Comparison of ENCODE assay signal across 30 cellular contexts in the genomic region with DNA sequence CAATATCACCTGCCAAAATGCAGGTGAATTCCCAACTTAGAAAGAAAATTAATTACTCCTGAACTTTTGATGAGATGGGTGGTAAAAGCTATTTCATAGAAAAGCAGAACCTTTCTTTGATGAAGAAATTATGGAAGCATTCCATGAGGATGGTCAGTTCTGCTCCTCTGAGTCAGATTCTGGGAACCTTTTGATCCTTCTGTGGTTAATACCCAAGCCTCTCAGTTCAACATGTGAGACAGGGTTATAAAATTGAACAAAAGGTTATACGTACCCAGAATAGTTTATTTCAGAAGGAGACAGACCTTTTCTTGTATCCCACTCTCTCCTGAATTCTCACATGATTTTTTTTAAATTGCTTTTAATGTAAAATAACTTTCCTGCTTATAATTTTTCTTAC.
"Had no signal": no experiment of that assay in that cellular context is flagged by ENCODE, and none has a peak within 500 bp of the region (broad histone marks: within the 10 kb centered on the region; RNA-seq: fewer than 3 reads in every experiment).

No MANE protein-coding gene starts in this region.

- H3K9me3 Mint-ChIP-seq: activated CD4-positive, alpha-beta T cell treated with anti-CD3 and anti-CD28 coated beads, Interleukin-2, amount 10 ng/mL, durations not matched to agents 24 days and 14 days; brain had no signal

- H3K4me3 ChIP-seq: ascending aorta, cardiac muscle cell, SJCRH30 had no signal

- H3K4me1 ChIP-seq: ascending aorta, SJCRH30 had no signal

- DNase-seq: activated B cell treated with CpG ODN at 0.5 μM for 24 hours; activated CD4-positive, alpha-beta T cell treated with anti-CD3 and anti-CD28 coated beads for 1 hour; activated CD4-positive, alpha-beta T cell treated with anti-CD3 and anti-CD28 coated beads, Interleukin-2, amount 10 ng/mL, durations not matched to agents 24 days and 14 days; activated CD4-positive, alpha-beta T cell treated with anti-CD3 and anti-CD28 coated beads, Interleukin-2, amount 50 U/mL, for 48 hours; activated CD8-positive, alpha-beta memory T cell treated with anti-CD3 and anti-CD28 coated beads, Interleukin-2, amount 10 ng/mL, durations not matched to agents 7 days and 5 days; activated effector memory CD4-positive, alpha-beta T cell treated with Interleukin-2 at 50 U/mL for 16 hours; activated naive CD4-positive, alpha-beta T cell; activated naive CD8-positive, alpha-beta T cell treated with anti-CD3 and anti-CD28 coated beads, Interleukin-2, amount 50 U/mL, for 24 hours; activated T-cell treated with anti-CD3 and anti-CD28 coated beads, Interleukin-2, amount 50 U/mL, for 24 hours; amniotic stem cell; NCI-H1417; NCI-H1930; NCI-H2171; NCI-H2227 treated with DMSO at 0.1 percent for 48 hours; NCI-H446 treated with DMSO at 0.1 percent for 48 hours; NCI-H526; NCI-H82; Right ventricle myocardium superior; RPMI8226; SJCRH30; SW 1271; T-helper 9 cell had no signal

- H3K36me3 Mint-ChIP-seq: activated CD8-positive, alpha-beta memory T cell treated with anti-CD3 and anti-CD28 coated beads, Interleukin-2, amount 10 ng/mL, durations not matched to agents 7 days and 5 days; brain had no signal

- H3K4me3 Mint-ChIP-seq: activated B cell treated with CpG ODN at 0.5 μM for 24 hours; activated CD4-positive, alpha-beta T cell treated with anti-CD3 and anti-CD28 coated beads, Interleukin-2, amount 10 ng/mL, durations not matched to agents 24 days and 14 days; activated CD8-positive, alpha-beta memory T cell treated with anti-CD3 and anti-CD28 coated beads, Interleukin-2, amount 10 ng/mL, durations not matched to agents 7 days and 5 days; activated naive CD8-positive, alpha-beta T cell treated with anti-CD3 and anti-CD28 coated beads, Interleukin-2, amount 50 U/mL, for 24 hours; activated T-cell treated with anti-CD3 and anti-CD28 coated beads, Interleukin-2, amount 50 U/mL, for 24 hours; activated T-helper 1 cell treated with anti-CD3 and anti-CD28 coated beads, Interleukin-12 subunit alpha, Interleukin-12 subunit beta, Interleukin-2, Interleukin-4 antibody, amounts not matched to agents 30 ng/mL and 10 ng/mL and 1 ng/mL, durations not matched to agents 14 hours and 24 hours and 36 hours; brain; T-helper 1 cell treated with Interleukin-12 subunit alpha and Interleukin-12 subunit beta and Interleukin-4 antibody, amounts not matched to agents 30 μg/mL and 1 μg/mL, for 36 hours had no signal

- H3K36me3 ChIP-seq: ascending aorta, cardiac muscle cell, SJCRH30 had no signal

- H3K4me1 Mint-ChIP-seq: activated B cell treated with CpG ODN at 0.5 μM for 24 hours; activated CD4-positive, alpha-beta T cell treated with anti-CD3 and anti-CD28 coated beads, Interleukin-2, amount 10 ng/mL, durations not matched to agents 24 days and 14 days; activated CD8-positive, alpha-beta memory T cell treated with anti-CD3 and anti-CD28 coated beads, Interleukin-2, amount 10 ng/mL, durations not matched to agents 7 days and 5 days; activated naive CD8-positive, alpha-beta T cell treated with anti-CD3 and anti-CD28 coated beads, Interleukin-2, amount 50 U/mL, for 24 hours; brain had no signal

- H3K27me3 ChIP-seq: ascending aorta, cardiac muscle cell, SJCRH30 had no signal

- H3K27me3 Mint-ChIP-seq: activated B cell treated with CpG ODN at 0.5 μM for 24 hours; activated CD4-positive, alpha-beta T cell treated with anti-CD3 and anti-CD28 coated beads, Interleukin-2, amount 10 ng/mL, durations not matched to agents 24 days and 14 days; activated CD8-positive, alpha-beta memory T cell treated with anti-CD3 and anti-CD28 coated beads, Interleukin-2, amount 10 ng/mL, durations not matched to agents 7 days and 5 days; activated naive CD8-positive, alpha-beta T cell treated with anti-CD3 and anti-CD28 coated beads, Interleukin-2, amount 50 U/mL, for 24 hours; activated T-cell treated with anti-CD3 and anti-CD28 coated beads, Interleukin-2, amount 50 U/mL, for 24 hours had no signal

- H3K27ac Mint-ChIP-seq: activated B cell treated with CpG ODN at 0.5 μM for 24 hours; activated CD4-positive, alpha-beta T cell treated with anti-CD3 and anti-CD28 coated beads, Interleukin-2, amount 10 ng/mL, durations not matched to agents 24 days and 14 days; activated CD8-positive, alpha-beta memory T cell treated with anti-CD3 and anti-CD28 coated beads, Interleukin-2, amount 10 ng/mL, durations not matched to agents 7 days and 5 days; activated naive CD4-positive, alpha-beta T cell treated with anti-CD3 and anti-CD28 coated beads, Interleukin-2, amount 50 U/mL, for 72 hours; activated naive CD8-positive, alpha-beta T cell treated with anti-CD3 and anti-CD28 coated beads, Interleukin-2, amount 50 U/mL, for 24 hours; activated T-cell treated with anti-CD3 and anti-CD28 coated beads, Interleukin-2, amount 50 U/mL, for 24 hours; activated T-helper 1 cell treated with anti-CD3 and anti-CD28 coated beads, Interleukin-12 subunit alpha, Interleukin-12 subunit beta, Interleukin-2, Interleukin-4 antibody, amounts not matched to agents 30 ng/mL and 10 ng/mL and 1 ng/mL, durations not matched to agents 14 hours and 24 hours and 36 hours; brain; T-helper 1 cell treated with Interleukin-12 subunit alpha and Interleukin-12 subunit beta and Interleukin-4 antibody, amounts not matched to agents 30 μg/mL and 1 μg/mL, for 36 hours had no signal

- ATAC-seq: activated CD8-positive, alpha-beta memory T cell treated with anti-CD3 and anti-CD28 coated beads, Interleukin-2, amount 10 ng/mL, durations not matched to agents 7 days and 5 days; activated naive CD4-positive, alpha-beta T cell treated with anti-CD3 and anti-CD28 coated beads, Interleukin-2, amount 50 U/mL, for 72 hours; activated naive CD8-positive, alpha-beta T cell treated with anti-CD3 and anti-CD28 coated beads, Interleukin-2, amount 50 U/mL, for 24 hours; Panc1; SK-N-SH treated with all-trans-retinoic acid at 6 μM for 48 hours had no signal

- H3K27ac ChIP-seq: ascending aorta, cardiac muscle cell, SJCRH30 had no signal

- H3K9me3 ChIP-seq: ascending aorta, SJCRH30 had no signal
